In the genomic region with DNA sequence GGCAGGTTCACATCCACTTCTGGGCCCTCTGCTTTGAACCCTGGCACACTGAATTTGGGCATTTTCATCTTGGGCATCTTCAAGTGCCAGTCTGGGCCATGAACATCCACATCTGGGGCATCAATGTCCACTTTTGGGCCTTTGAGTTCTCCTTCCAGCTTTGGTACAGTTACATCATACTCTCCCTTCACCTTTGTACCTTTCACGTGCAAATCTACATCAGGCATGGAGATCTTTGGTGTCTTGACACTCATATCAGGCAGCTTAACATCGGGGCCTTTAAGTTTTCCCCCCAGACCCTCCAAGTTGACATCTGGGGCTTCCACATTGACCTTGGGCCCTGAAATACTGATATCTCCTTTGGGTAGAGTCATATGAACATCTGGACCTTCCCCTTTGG, we compare ENCODE assay signal across 11 cellular contexts.
"Had no signal": no experiment of that assay in that cellular context is flagged by ENCODE, and none has a peak within 500 bp of the region (broad histone marks: within the 10 kb centered on the region; RNA-seq: fewer than 3 reads in every experiment).

No MANE protein-coding gene starts in this region.

- H3K4me3 ChIP-seq: adrenal gland, skin epidermis, thyroid gland, uterus had no signal

- H3K9me3 ChIP-seq: adrenal gland, thyroid gland, uterus had no signal

- H3K9me3 Mint-ChIP-seq: activated naive CD4-positive, alpha-beta T cell treated with anti-CD3 and anti-CD28 coated beads for 36 hours; naive thymus-derived CD4-positive, alpha-beta T cell had no signal

- ATAC-seq: naive thymus-derived CD4-positive, alpha-beta T cell had no signal

- H3K27ac Mint-ChIP-seq: activated naive CD4-positive, alpha-beta T cell treated with anti-CD3 and anti-CD28 coated beads for 36 hours had no signal

- H3K4me3 Mint-ChIP-seq: activated naive CD4-positive, alpha-beta T cell treated with anti-CD3 and anti-CD28 coated beads for 36 hours; naive thymus-derived CD4-positive, alpha-beta T cell had no signal

- H3K27ac ChIP-seq: adrenal gland, thyroid gland, uterus had no signal

- DNase-seq: activated CD4-positive, CD25-positive, alpha-beta regulatory T cell; activated naive CD4-positive, alpha-beta T cell treated with anti-CD3 and anti-CD28 coated beads for 36 hours; adrenal gland; hypothalamus; naive thymus-derived CD4-positive, alpha-beta T cell; posterior cingulate gyrus; stimulated activated CD4-positive, alpha-beta T cell treated with anti-CD3 and anti-CD28 coated beads, Interleukin-4, amount 100 ng/mL, for 4 hours; T-helper 2 cell; thyroid gland; uterus had no signal

- H3K36me3 ChIP-seq: uterus had no signal

- H3K27me3 ChIP-seq: adrenal gland, thyroid gland, uterus had no signal

- H3K27me3 Mint-ChIP-seq: naive thymus-derived CD4-positive, alpha-beta T cell had no signal
